Comparison of ENCODE assay signal across 1 cellular context in genomic region chr1:16440480-16441311, GRCh38.
TF ChIP-seq lines count a peak whose summit lies in the region.

A gene with protein sequence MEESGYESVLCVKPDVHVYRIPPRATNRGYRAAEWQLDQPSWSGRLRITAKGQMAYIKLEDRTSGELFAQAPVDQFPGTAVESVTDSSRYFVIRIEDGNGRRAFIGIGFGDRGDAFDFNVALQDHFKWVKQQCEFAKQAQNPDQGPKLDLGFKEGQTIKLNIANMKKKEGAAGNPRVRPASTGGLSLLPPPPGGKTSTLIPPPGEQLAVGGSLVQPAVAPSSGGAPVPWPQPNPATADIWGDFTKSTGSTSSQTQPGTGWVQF (plus strand): TSS chr1:16440724. CDS start chr1:16440762, 38 bp downstream.

TF ChIP-seq in H1, 55 proteins besides CTCF, POLR2A, EP300 and RAD21:
- TF ChIP-seq HDAC2 (IDR thresholded peaks at IDR 0.05; ENCODE audit: borderline replicate concordance in 1 of 2, low read depth in 2 of 2, low read length in 2 of 2), result no peak
- TF ChIP-seq PHF8 (conservative IDR thresholded peaks at IDR 0.05; ENCODE audit: low read depth, low read length), result peak; percentile 87
- TF ChIP-seq GABPA (IDR thresholded peaks at IDR 0.05; ENCODE audit: borderline replicate concordance, insufficient read depth, low read length), result peak; percentile 87
- TF ChIP-seq USF2 (IDR thresholded peaks at IDR 0.05; ENCODE audit: low read length), result peak; percentile 55
- TF ChIP-seq SRF (IDR thresholded peaks at IDR 0.05; ENCODE audit: low read depth, low read length), result no peak
- no peak for TF ChIP-seq SAP30 (IDR thresholded peaks at IDR 0.05; ENCODE audit: insufficient read depth, insufficient replicate concordance, low read length)
- no peak for TF ChIP-seq GTF2F1 (IDR thresholded peaks at IDR 0.05; ENCODE audit: borderline replicate concordance, low read depth, low read length)
- TF ChIP-seq SP2 (IDR thresholded peaks at IDR 0.05; ENCODE audit: low read length), result peak; percentile 86
- TF ChIP-seq TCF12 (IDR thresholded peaks at IDR 0.05; ENCODE audit: low read depth, low read length), result peak; percentile 89; the same call in 1 of the 2 replicates
- peak; percentile 85 for TF ChIP-seq TAF1 (IDR thresholded peaks at IDR 0.05; ENCODE audit: low read depth, low read length)
- TF ChIP-seq CEBPB (IDR thresholded peaks at IDR 0.05; ENCODE audit: low read depth, low read length), result no peak
- TF ChIP-seq RBBP5 (IDR thresholded peaks at IDR 0.05; ENCODE audit: borderline replicate concordance, low read depth, low read length), result peak; percentile 87; the same call in 1 of the 2 replicates
- TF ChIP-seq BCL11A (IDR thresholded peaks at IDR 0.05; ENCODE audit: low read depth in 2 of 2, low read length in 2 of 2), result no peak
- TF ChIP-seq, protein P1, sequence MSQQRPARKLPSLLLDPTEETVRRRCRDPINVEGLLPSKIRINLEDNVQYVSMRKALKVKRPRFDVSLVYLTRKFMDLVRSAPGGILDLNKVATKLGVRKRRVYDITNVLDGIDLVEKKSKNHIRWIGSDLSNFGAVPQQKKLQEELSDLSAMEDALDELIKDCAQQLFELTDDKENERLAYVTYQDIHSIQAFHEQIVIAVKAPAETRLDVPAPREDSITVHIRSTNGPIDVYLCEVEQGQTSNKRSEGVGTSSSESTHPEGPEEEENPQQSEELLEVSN (IDR thresholded peaks at IDR 0.05), result peak; percentile 89
- no peak for TF ChIP-seq NRF1 (IDR thresholded peaks at IDR 0.05; ENCODE audit: low read depth, low read length)
- TF ChIP-seq SP1 (IDR thresholded peaks at IDR 0.05; ENCODE audit: low read depth, low read length), result no peak; the same call in 1 of the 2 replicates
- peak; percentile 91 for TF ChIP-seq ASH2L (IDR thresholded peaks at IDR 0.05; ENCODE audit: low read length)
- no peak for TF ChIP-seq SIX5 (IDR thresholded peaks at IDR 0.05; ENCODE audit: low read depth, low read length)
- no peak for TF ChIP-seq TEAD4 (IDR thresholded peaks at IDR 0.05; ENCODE audit: low read depth, low read length)
- no peak for TF ChIP-seq RNF2 (IDR thresholded peaks at IDR 0.05; ENCODE audit: borderline replicate concordance, low read depth, low read length, missing control alignments, poor library complexity, severe bottlenecking)
- TF ChIP-seq EGR1 (IDR thresholded peaks at IDR 0.05; ENCODE audit: borderline replicate concordance, low read depth, low read length), result peak; percentile 86
- TF ChIP-seq, protein P2, sequence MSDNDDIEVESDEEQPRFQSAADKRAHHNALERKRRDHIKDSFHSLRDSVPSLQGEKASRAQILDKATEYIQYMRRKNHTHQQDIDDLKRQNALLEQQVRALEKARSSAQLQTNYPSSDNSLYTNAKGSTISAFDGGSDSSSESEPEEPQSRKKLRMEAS (IDR thresholded peaks at IDR 0.05), result peak; percentile 98
- TF ChIP-seq, protein P3, sequence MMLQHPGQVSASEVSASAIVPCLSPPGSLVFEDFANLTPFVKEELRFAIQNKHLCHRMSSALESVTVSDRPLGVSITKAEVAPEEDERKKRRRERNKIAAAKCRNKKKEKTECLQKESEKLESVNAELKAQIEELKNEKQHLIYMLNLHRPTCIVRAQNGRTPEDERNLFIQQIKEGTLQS (IDR thresholded peaks at IDR 0.05; ENCODE audit: insufficient read depth, low read depth, low read length), result no peak
- no peak for TF ChIP-seq POU5F1 (IDR thresholded peaks at IDR 0.05; ENCODE audit: low read depth, low read length)
- TF ChIP-seq CHD2 (IDR thresholded peaks at IDR 0.05; ENCODE audit: low read length), result peak; percentile 35
- peak; percentile 87 for TF ChIP-seq CREB1 (IDR thresholded peaks at IDR 0.05)
- 0 out of 2 replicates have a peak, but pooled peaks have one; percentile 38 for TF ChIP-seq RXRA (IDR thresholded peaks at IDR 0.05; ENCODE audit: insufficient read depth, low read depth, low read length)
- TF ChIP-seq CTBP2 (IDR thresholded peaks at IDR 0.05; ENCODE audit: borderline replicate concordance, insufficient read depth, insufficient read length, low read length), result no peak
- 0 out of 2 replicates have a peak, but pooled peaks have one; percentile 26 for TF ChIP-seq KDM5A (IDR thresholded peaks at IDR 0.05; ENCODE audit: low read length)
- TF ChIP-seq JUN (IDR thresholded peaks at IDR 0.05; ENCODE audit: low read depth, low read length), result no peak
- TF ChIP-seq POLR2AphosphoS5 (IDR thresholded peaks at IDR 0.05; ENCODE audit: low read depth, low read length), result peak; percentile 95
- no peak for TF ChIP-seq CHD1 (IDR thresholded peaks at IDR 0.05; ENCODE audit: low read depth, low read length)
- no peak for TF ChIP-seq SUZ12 (IDR thresholded peaks at IDR 0.05; ENCODE audit: low read length)
- peak; percentile 93 for TF ChIP-seq KDM4A (IDR thresholded peaks at IDR 0.05; ENCODE audit: low read depth, low read length, severe bottlenecking)
- no peak for TF ChIP-seq CBX8 (IDR thresholded peaks at IDR 0.05; ENCODE audit: borderline replicate concordance, low read depth, low read length)
- no peak for TF ChIP-seq SIRT6 (IDR thresholded peaks at IDR 0.05; ENCODE audit: low read length)
- TF ChIP-seq SIN3A (conservative IDR thresholded peaks at IDR 0.05 in 1 of 2, IDR thresholded peaks at IDR 0.05 in 1 of 2; ENCODE audit: low read depth in 1 of 2, low read length in 2 of 2), result peak in 1 of 2 experiments; percentile 82; a peak in 2 of 4 replicates
- TF ChIP-seq TBP (IDR thresholded peaks at IDR 0.05; ENCODE audit: low read depth, low read length), result peak; percentile 75
- TF ChIP-seq, protein P4, sequence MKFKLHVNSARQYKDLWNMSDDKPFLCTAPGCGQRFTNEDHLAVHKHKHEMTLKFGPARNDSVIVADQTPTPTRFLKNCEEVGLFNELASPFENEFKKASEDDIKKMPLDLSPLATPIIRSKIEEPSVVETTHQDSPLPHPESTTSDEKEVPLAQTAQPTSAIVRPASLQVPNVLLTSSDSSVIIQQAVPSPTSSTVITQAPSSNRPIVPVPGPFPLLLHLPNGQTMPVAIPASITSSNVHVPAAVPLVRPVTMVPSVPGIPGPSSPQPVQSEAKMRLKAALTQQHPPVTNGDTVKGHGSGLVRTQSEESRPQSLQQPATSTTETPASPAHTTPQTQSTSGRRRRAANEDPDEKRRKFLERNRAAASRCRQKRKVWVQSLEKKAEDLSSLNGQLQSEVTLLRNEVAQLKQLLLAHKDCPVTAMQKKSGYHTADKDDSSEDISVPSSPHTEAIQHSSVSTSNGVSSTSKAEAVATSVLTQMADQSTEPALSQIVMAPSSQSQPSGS (IDR thresholded peaks at IDR 0.05; ENCODE audit: low read length), result peak; percentile 27
- no peak for TF ChIP-seq BACH1 (IDR thresholded peaks at IDR 0.05; ENCODE audit: low read length)
- peak; percentile 37 for TF ChIP-seq NANOG (IDR thresholded peaks at IDR 0.05; ENCODE audit: insufficient read depth, low read depth, low read length, poor library complexity, severe bottlenecking)
- no peak for TF ChIP-seq MAFK (IDR thresholded peaks at IDR 0.05; ENCODE audit: low read depth, low read length)
- peak; percentile 40 for TF ChIP-seq TAF7 (optimal IDR thresholded peaks at IDR 0.05; ENCODE audit: borderline replicate concordance, low read depth, low read length)
- peak; percentile 70 for TF ChIP-seq HDAC6 (IDR thresholded peaks at IDR 0.05; ENCODE audit: low read depth, low read length)
- TF ChIP-seq CBX5 (IDR thresholded peaks at IDR 0.05; ENCODE audit: low read depth, low read length), result no peak
- peak; percentile 82 for TF ChIP-seq YY1 (IDR thresholded peaks at IDR 0.05; ENCODE audit: low read depth, low read length)
- no peak for TF ChIP-seq ZNF274 (IDR thresholded peaks at IDR 0.05; ENCODE audit: borderline replicate concordance, extremely low read depth, low read length)
